Comparison of ENCODE assay signal across 2 cellular contexts in the genomic region with DNA sequence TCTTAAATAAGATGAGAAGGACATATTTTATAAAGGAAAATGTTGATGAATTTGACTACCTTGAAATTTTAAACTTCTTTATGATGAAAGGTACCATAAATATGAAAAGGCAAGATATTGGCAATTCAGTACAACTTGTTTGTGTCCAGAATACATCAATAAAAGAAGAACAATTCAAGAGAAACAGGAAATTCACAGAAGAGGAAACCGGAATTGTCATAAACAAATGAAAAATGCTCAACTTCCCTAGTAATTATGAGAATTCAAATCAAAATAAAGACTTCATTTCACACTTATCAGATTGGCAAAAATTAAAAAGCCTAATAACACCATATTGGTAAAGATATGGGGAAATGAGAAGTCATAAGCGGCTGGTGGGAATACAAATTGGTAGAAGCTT.
TF ChIP-seq lines count a peak whose summit lies in the region.

No MANE protein-coding gene starts in this region.

TF ChIP-seq in liver, 16 proteins besides CTCF, POLR2A, EP300 and RAD21:
- no peak for TF ChIP-seq FOXA2 (IDR thresholded peaks at IDR 0.05)
- TF ChIP-seq GABPA (IDR thresholded peaks at IDR 0.05 in 1 of 2, conservative IDR thresholded peaks at IDR 0.05 in 1 of 2): no peak
- TF ChIP-seq HNF4G (IDR thresholded peaks at IDR 0.05): no peak
- TF ChIP-seq NR2F2 (IDR thresholded peaks at IDR 0.05): no peak
- TF ChIP-seq, protein P1, sequence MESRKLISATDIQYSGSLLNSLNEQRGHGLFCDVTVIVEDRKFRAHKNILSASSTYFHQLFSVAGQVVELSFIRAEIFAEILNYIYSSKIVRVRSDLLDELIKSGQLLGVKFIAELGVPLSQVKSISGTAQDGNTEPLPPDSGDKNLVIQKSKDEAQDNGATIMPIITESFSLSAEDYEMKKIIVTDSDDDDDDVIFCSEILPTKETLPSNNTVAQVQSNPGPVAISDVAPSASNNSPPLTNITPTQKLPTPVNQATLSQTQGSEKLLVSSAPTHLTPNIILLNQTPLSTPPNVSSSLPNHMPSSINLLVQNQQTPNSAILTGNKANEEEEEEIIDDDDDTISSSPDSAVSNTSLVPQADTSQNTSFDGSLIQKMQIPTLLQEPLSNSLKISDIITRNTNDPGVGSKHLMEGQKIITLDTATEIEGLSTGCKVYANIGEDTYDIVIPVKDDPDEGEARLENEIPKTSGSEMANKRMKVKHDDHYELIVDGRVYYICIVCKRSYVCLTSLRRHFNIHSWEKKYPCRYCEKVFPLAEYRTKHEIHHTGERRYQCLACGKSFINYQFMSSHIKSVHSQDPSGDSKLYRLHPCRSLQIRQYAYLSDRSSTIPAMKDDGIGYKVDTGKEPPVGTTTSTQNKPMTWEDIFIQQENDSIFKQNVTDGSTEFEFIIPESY (IDR thresholded peaks at IDR 0.05): no peak
- TF ChIP-seq TAF1 (conservative IDR thresholded peaks at IDR 0.05): no peak
- no peak for TF ChIP-seq RXRA (IDR thresholded peaks at IDR 0.05)
- no peak for TF ChIP-seq EGR1 (IDR thresholded peaks at IDR 0.05; ENCODE audit: low read depth in 2 of 2)
- TF ChIP-seq SP1 (IDR thresholded peaks at IDR 0.05): no peak
- TF ChIP-seq, protein P2, sequence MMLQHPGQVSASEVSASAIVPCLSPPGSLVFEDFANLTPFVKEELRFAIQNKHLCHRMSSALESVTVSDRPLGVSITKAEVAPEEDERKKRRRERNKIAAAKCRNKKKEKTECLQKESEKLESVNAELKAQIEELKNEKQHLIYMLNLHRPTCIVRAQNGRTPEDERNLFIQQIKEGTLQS (IDR thresholded peaks at IDR 0.05): no peak
- no peak for TF ChIP-seq YY1 (IDR thresholded peaks at IDR 0.05)
- no peak for TF ChIP-seq FOXA1 (IDR thresholded peaks at IDR 0.05)
- TF ChIP-seq HNF4A (conservative IDR thresholded peaks at IDR 0.05): no peak
- TF ChIP-seq, protein P3, sequence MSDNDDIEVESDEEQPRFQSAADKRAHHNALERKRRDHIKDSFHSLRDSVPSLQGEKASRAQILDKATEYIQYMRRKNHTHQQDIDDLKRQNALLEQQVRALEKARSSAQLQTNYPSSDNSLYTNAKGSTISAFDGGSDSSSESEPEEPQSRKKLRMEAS (IDR thresholded peaks at IDR 0.05): no peak
- no peak for TF ChIP-seq JUND (IDR thresholded peaks at IDR 0.05)
- TF ChIP-seq, protein P4, sequence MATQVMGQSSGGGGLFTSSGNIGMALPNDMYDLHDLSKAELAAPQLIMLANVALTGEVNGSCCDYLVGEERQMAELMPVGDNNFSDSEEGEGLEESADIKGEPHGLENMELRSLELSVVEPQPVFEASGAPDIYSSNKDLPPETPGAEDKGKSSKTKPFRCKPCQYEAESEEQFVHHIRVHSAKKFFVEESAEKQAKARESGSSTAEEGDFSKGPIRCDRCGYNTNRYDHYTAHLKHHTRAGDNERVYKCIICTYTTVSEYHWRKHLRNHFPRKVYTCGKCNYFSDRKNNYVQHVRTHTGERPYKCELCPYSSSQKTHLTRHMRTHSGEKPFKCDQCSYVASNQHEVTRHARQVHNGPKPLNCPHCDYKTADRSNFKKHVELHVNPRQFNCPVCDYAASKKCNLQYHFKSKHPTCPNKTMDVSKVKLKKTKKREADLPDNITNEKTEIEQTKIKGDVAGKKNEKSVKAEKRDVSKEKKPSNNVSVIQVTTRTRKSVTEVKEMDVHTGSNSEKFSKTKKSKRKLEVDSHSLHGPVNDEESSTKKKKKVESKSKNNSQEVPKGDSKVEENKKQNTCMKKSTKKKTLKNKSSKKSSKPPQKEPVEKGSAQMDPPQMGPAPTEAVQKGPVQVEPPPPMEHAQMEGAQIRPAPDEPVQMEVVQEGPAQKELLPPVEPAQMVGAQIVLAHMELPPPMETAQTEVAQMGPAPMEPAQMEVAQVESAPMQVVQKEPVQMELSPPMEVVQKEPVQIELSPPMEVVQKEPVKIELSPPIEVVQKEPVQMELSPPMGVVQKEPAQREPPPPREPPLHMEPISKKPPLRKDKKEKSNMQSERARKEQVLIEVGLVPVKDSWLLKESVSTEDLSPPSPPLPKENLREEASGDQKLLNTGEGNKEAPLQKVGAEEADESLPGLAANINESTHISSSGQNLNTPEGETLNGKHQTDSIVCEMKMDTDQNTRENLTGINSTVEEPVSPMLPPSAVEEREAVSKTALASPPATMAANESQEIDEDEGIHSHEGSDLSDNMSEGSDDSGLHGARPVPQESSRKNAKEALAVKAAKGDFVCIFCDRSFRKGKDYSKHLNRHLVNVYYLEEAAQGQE (IDR thresholded peaks at IDR 0.05): no peak
TF ChIP-seq in liver: peak in this region for 0.

TF ChIP-seq in HepG2, 621 proteins besides CTCF, POLR2A, EP300 and RAD21:
- TF ChIP-seq ZNF629 (CRISPR knock-in tag; conservative IDR thresholded peaks at IDR 0.05): no peak
- TF ChIP-seq THYN1 (CRISPR knock-in tag; IDR thresholded peaks at IDR 0.05; ENCODE audit: borderline replicate concordance, low read depth): no peak
- no peak for TF ChIP-seq MIER3 (CRISPR knock-in tag; IDR thresholded peaks at IDR 0.05; ENCODE audit: borderline replicate concordance)
- TF ChIP-seq TP53 (CRISPR knock-in tag; conservative IDR thresholded peaks at IDR 0.05): no peak
- TF ChIP-seq, protein P5, sequence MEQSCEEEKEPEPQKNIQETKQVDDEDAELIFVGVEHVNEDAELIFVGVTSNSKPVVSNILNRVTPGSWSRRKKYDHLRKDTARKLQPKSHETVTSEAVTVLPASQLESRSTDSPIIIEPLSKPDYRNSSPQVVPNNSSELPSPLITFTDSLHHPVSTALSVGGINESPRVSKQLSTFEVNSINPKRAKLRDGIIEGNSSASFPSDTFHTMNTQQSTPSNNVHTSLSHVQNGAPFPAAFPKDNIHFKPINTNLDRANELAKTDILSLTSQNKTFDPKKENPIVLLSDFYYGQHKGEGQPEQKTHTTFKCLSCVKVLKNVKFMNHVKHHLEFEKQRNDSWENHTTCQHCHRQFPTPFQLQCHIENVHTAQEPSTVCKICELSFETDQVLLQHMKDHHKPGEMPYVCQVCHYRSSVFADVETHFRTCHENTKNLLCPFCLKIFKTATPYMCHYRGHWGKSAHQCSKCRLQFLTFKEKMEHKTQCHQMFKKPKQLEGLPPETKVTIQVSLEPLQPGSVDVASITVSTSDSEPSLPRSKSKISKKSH (CRISPR knock-in tag; IDR thresholded peaks at IDR 0.05; ENCODE audit: borderline replicate concordance): no peak
- no peak for TF ChIP-seq ZNF44 (CRISPR knock-in tag; IDR thresholded peaks at IDR 0.05)
- TF ChIP-seq, protein P6, sequence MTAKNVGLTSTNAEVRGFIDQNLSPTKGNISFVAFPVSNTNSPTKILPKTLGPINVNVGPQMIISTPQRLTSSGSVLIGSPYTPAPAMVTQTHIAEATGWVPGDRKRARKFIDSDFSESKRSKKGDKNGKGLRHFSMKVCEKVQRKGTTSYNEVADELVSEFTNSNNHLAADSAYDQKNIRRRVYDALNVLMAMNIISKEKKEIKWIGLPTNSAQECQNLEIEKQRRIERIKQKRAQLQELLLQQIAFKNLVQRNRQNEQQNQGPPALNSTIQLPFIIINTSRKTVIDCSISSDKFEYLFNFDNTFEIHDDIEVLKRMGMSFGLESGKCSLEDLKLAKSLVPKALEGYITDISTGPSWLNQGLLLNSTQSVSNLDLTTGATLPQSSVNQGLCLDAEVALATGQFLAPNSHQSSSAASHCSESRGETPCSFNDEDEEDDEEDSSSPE (CRISPR knock-in tag; IDR thresholded peaks at IDR 0.05): no peak
- no peak for TF ChIP-seq DNMT3B (CRISPR knock-in tag; conservative IDR thresholded peaks at IDR 0.05)
- TF ChIP-seq, protein P7, sequence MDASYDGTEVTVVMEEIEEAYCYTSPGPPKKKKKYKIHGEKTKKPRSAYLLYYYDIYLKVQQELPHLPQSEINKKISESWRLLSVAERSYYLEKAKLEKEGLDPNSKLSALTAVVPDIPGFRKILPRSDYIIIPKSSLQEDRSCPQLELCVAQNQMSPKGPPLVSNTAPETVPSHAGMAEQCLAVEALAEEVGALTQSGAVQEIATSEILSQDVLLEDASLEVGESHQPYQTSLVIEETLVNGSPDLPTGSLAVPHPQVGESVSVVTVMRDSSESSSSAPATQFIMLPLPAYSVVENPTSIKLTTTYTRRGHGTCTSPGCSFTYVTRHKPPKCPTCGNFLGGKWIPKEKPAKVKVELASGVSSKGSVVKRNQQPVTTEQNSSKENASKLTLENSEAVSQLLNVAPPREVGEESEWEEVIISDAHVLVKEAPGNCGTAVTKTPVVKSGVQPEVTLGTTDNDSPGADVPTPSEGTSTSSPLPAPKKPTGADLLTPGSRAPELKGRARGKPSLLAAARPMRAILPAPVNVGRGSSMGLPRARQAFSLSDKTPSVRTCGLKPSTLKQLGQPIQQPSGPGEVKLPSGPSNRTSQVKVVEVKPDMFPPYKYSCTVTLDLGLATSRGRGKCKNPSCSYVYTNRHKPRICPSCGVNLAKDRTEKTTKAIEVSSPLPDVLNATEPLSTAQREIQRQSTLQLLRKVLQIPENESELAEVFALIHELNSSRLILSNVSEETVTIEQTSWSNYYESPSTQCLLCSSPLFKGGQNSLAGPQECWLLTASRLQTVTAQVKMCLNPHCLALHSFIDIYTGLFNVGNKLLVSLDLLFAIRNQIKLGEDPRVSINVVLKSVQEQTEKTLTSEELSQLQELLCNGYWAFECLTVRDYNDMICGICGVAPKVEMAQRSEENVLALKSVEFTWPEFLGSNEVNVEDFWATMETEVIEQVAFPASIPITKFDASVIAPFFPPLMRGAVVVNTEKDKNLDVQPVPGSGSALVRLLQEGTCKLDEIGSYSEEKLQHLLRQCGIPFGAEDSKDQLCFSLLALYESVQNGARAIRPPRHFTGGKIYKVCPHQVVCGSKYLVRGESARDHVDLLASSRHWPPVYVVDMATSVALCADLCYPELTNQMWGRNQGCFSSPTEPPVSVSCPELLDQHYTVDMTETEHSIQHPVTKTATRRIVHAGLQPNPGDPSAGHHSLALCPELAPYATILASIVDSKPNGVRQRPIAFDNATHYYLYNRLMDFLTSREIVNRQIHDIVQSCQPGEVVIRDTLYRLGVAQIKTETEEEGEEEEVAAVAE (CRISPR knock-in tag; IDR thresholded peaks at IDR 0.05; ENCODE audit: borderline replicate concordance): no peak
- no peak for TF ChIP-seq ZNF703 (CRISPR knock-in tag; IDR thresholded peaks at IDR 0.05; ENCODE audit: borderline replicate concordance)
- no peak for TF ChIP-seq NFATC3 (CRISPR knock-in tag; IDR thresholded peaks at IDR 0.05)
- TF ChIP-seq ADNP (CRISPR knock-in tag; IDR thresholded peaks at IDR 0.05): no peak
- no peak for TF ChIP-seq ZNF572 (CRISPR knock-in tag; IDR thresholded peaks at IDR 0.05)
- TF ChIP-seq CREM (IDR thresholded peaks at IDR 0.05): no peak
- no peak for TF ChIP-seq CREM (CRISPR knock-in tag; IDR thresholded peaks at IDR 0.05)
- TF ChIP-seq PAF1 (CRISPR knock-in tag; IDR thresholded peaks at IDR 0.05): no peak
- TF ChIP-seq MBD4 (IDR thresholded peaks at IDR 0.05; ENCODE audit: borderline replicate concordance, low read length): no peak
- no peak for TF ChIP-seq U2AF2 (IDR thresholded peaks at IDR 0.05; ENCODE audit: low read depth, low read length)
- no peak for TF ChIP-seq ZSCAN31 (CRISPR knock-in tag; IDR thresholded peaks at IDR 0.05; ENCODE audit: low read depth)
- TF ChIP-seq ZBTB42 (CRISPR knock-in tag; IDR thresholded peaks at IDR 0.05): no peak
